Comparison of ENCODE assay signal across 8 cellular contexts in genomic region chr11:12088047-12088481, GRCh38. TPM values are rescaled to one million over a fixed set of nuclear protein-coding genes. Genes with fewer than 3 reads are reported as not detected.
DNase-seq lines count a peak whose midpoint lies in the region; ATAC-seq and TF ChIP-seq lines count a peak whose summit lies in the region.

No MANE protein-coding gene starts in this region.

- CTCF ChIA-PET in activated naive CD4-positive, alpha-beta T cell treated with anti-CD3 and anti-CD28 coated beads, Interleukin-2, amount 10 ng/mL, durations not matched to agents 7 days and 5 days (lab: Charles Lee) = interaction anchor here (0.6 to 4.3 kb wide), 25 partner anchors 12 to 193 kb away, joined by 3 to 28 read pairs (median 3); no protein-coding TSS in a partner anchor
- CTCF ChIA-PET in activated CD8-positive, alpha-beta T cell treated with anti-CD3 and anti-CD28 coated beads, Interleukin-2, amount 10 ng/mL, durations not matched to agents 7 days and 5 days (lab: Charles Lee) = interaction anchor here (0.5 to 8.0 kb wide), 32 partner anchors 8 to 245 kb away, joined by 3 to 96 read pairs (median 3); partner anchors contain the start of gene MICAL2

- peaks cover 5% of the 10 kb centered on the region for H3K27me3 Mint-ChIP-seq in activated naive CD4-positive, alpha-beta T cell treated with anti-CD3 and anti-CD28 coated beads, Interleukin-2, amount 10 ng/mL, durations not matched to agents 7 days and 5 days
- no peaks in the 10 kb centered on the region for H3K27me3 Mint-ChIP-seq in activated CD8-positive, alpha-beta T cell treated with anti-CD3 and anti-CD28 coated beads, Interleukin-2, amount 10 ng/mL, durations not matched to agents 7 days and 5 days (ENCODE audit: low read depth)

- peaks cover 1% of the 10 kb centered on the region for H3K9me3 Mint-ChIP-seq in activated naive CD4-positive, alpha-beta T cell treated with anti-CD3 and anti-CD28 coated beads, Interleukin-2, amount 10 ng/mL, durations not matched to agents 7 days and 5 days
- H3K9me3 Mint-ChIP-seq in activated CD8-positive, alpha-beta T cell treated with anti-CD3 and anti-CD28 coated beads, Interleukin-2, amount 10 ng/mL, durations not matched to agents 7 days and 5 days (ENCODE audit: insufficient read depth) = no peaks in the 10 kb centered on the region

- TF ChIP-seq CTCF in testis (IDR thresholded peaks at IDR 0.05) = peak; percentile 31 to 63 (median 32)

- H3K4me1 ChIP-seq in testis = peaks cover 53% of the 10 kb centered on the region

- no peak overlapping the region for H3K4me3 Mint-ChIP-seq in activated naive CD4-positive, alpha-beta T cell treated with anti-CD3 and anti-CD28 coated beads, Interleukin-2, amount 10 ng/mL, durations not matched to agents 7 days and 5 days
- H3K4me3 Mint-ChIP-seq in activated CD8-positive, alpha-beta T cell treated with anti-CD3 and anti-CD28 coated beads, Interleukin-2, amount 10 ng/mL, durations not matched to agents 7 days and 5 days = peak overlapping the region; percentile 67

- peaks cover 1% of the 10 kb centered on the region for H3K36me3 Mint-ChIP-seq in activated naive CD4-positive, alpha-beta T cell treated with anti-CD3 and anti-CD28 coated beads, Interleukin-2, amount 10 ng/mL, durations not matched to agents 7 days and 5 days
- H3K36me3 Mint-ChIP-seq in activated CD8-positive, alpha-beta T cell treated with anti-CD3 and anti-CD28 coated beads, Interleukin-2, amount 10 ng/mL, durations not matched to agents 7 days and 5 days (ENCODE audit: low read depth) = peaks cover 5% of the 10 kb centered on the region

- no peak overlapping the region for H3K4me3 ChIP-seq in testis

- 26 to 40% methylated on average over 7 of the region's 7 CpGs for WGBS in testis, 2 donors

- H3K36me3 ChIP-seq in testis (ENCODE audit: low read depth, missing control alignments) = no peaks in the 10 kb centered on the region

- no peak for TF ChIP-seq POLR2A in testis (IDR thresholded peaks at IDR 0.05)

- H3K4me1 Mint-ChIP-seq in activated naive CD4-positive, alpha-beta T cell treated with anti-CD3 and anti-CD28 coated beads, Interleukin-2, amount 10 ng/mL, durations not matched to agents 7 days and 5 days = peaks cover 70% of the 10 kb centered on the region
- peaks cover 79% of the 10 kb centered on the region for H3K4me1 Mint-ChIP-seq in activated CD8-positive, alpha-beta T cell treated with anti-CD3 and anti-CD28 coated beads, Interleukin-2, amount 10 ng/mL, durations not matched to agents 7 days and 5 days (ENCODE audit: low read depth)

- H3K27me3 ChIP-seq in testis = no peaks in the 10 kb centered on the region

- H3K9me3 ChIP-seq in testis = no peaks in the 10 kb centered on the region

- intact Hi-C loops in left ventricle myocardium superior (cut with micrococcal nuclease) = loop anchor here (10.0 kb wide), 1 partner anchor 157 kb away; no protein-coding TSS in a partner anchor
- intact Hi-C loops in testis (cut with DNase I; ENCODE audit: low total_unique reads) = no loop called here

- DNase-seq in activated naive CD4-positive, alpha-beta T cell treated with anti-CD3 and anti-CD28 coated beads, Interleukin-2, amount 10 ng/mL, durations not matched to agents 7 days and 5 days = peak; percentile 40
- no peak for DNase-seq in activated naive CD4-positive, alpha-beta T cell treated with anti-CD3 and anti-CD28 coated beads, Interleukin-2, amount 50 U/mL, for 16 hours
- peak; percentile 57 for DNase-seq in activated CD8-positive, alpha-beta T cell treated with anti-CD3 and anti-CD28 coated beads, Interleukin-2, amount 10 ng/mL, durations not matched to agents 7 days and 5 days
- peak; percentile 77 for DNase-seq in left ventricle myocardium superior
- peak; percentile 85 for DNase-seq in testis
- no peak for DNase-seq in epidermal melanocyte (ENCODE audit: insufficient read length, low spot score)
- DNase-seq in NCI-H446 treated with DMSO at 0.1 percent for 48 hours (lab: John Stamatoyannopoulos, UW) = no peak

- POLR2A ChIA-PET in activated CD8-positive, alpha-beta T cell treated with anti-CD3 and anti-CD28 coated beads, Interleukin-2, amount 10 ng/mL, durations not matched to agents 7 days and 5 days (lab: Charles Lee) = interaction anchor here (0.9 to 3.6 kb wide), 5 partner anchors 22 to 136 kb away, joined by 3 to 25 read pairs (median 4); partner anchors contain the start of gene MICAL2

- ATAC-seq in activated CD8-positive, alpha-beta T cell treated with anti-CD3 and anti-CD28 coated beads, Interleukin-2, amount 10 ng/mL, durations not matched to agents 7 days and 5 days = peak; percentile 34
- peak; percentile 70 for ATAC-seq in left ventricle myocardium superior
- no peak for ATAC-seq in GM21529 (IDR thresholded peaks at IDR 0.05; ENCODE audit: unreplicated experiment)

- H3K27ac ChIP-seq in testis = peak overlapping the region; percentile 83 to 93

- peak overlapping the region; percentile 87 for H3K27ac Mint-ChIP-seq in activated naive CD4-positive, alpha-beta T cell treated with anti-CD3 and anti-CD28 coated beads, Interleukin-2, amount 10 ng/mL, durations not matched to agents 7 days and 5 days
- peak overlapping the region; percentile 90 for H3K27ac Mint-ChIP-seq in activated CD8-positive, alpha-beta T cell treated with anti-CD3 and anti-CD28 coated beads, Interleukin-2, amount 10 ng/mL, durations not matched to agents 7 days and 5 days

RNA-seq across cellular contexts. Expression of gene MICAL2, which starts 22.3 kb away (rescaled TPM):
- 10 to 100 TPM; 34.9 to 37.5 TPM for total RNA-seq in activated CD8-positive, alpha-beta T cell treated with anti-CD3 and anti-CD28 coated beads, Interleukin-2, amount 10 ng/mL, durations not matched to agents 7 days and 5 days
- total RNA-seq in left ventricle myocardium superior (57.1 TPM), testis (100 to 1,000 TPM; 401 to 461 TPM)
- polyA plus RNA-seq in testis (ENCODE audit: insufficient read depth, low read depth, low replicate concordance) = 224 TPM

Comparison
In these comparisons a context has a peak if more than half of its experiments do, and no peak if none do; other contexts are left out.
1. DNase-seq: peak in activated naive CD4-positive, alpha-beta T cell treated with anti-CD3 and anti-CD28 coated beads, Interleukin-2, amount 10 ng/mL, durations not matched to agents 7 days and 5 days (single experiment), activated CD8-positive, alpha-beta T cell treated with anti-CD3 and anti-CD28 coated beads, Interleukin-2, amount 10 ng/mL, durations not matched to agents 7 days and 5 days (single experiment), left ventricle myocardium superior (single experiment) and testis (single experiment); none in activated naive CD4-positive, alpha-beta T cell treated with anti-CD3 and anti-CD28 coated beads, Interleukin-2, amount 50 U/mL, for 16 hours (single experiment), epidermal melanocyte (single experiment) and NCI-H446 treated with DMSO at 0.1 percent for 48 hours (single experiment).